Comparison of ENCODE assay signal across 24 cellular contexts in the genomic region with DNA sequence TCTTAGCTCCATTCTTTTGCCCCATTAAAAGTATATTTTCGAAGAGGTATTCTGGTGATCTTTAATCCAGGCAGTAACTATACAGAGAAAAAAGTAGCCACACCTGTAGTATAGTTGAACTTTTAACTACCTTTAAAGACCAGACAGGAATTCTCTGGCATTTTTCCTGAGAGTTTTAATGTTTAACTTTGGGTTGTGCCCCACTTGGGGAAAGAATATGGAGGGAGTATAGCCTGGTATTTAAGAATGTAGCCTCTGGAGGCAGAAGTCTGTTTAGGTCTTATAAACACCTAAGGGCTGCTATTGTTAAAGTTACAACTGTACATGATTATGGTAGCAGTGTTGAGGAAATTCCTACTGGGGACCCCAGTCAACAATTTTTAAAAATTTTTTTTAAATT. TPM values are rescaled to one million over a fixed set of nuclear protein-coding genes. Genes with fewer than 3 reads are reported as not detected.
DNase-seq lines count a peak whose midpoint lies in the region; ATAC-seq and TF ChIP-seq lines count a peak whose summit lies in the region.
"Had no signal": no experiment of that assay in that cellular context is flagged by ENCODE, and none has a peak within 500 bp of the region (broad histone marks: within the 10 kb centered on the region; RNA-seq: fewer than 3 reads in every experiment).

No MANE protein-coding gene starts in this region.

- H3K4me3 Mint-ChIP-seq in WTC11: no peak overlapping the region
- H3K4me3 Mint-ChIP-seq: CD8-positive, alpha-beta T cell; HFFc6 had no signal

- peak; percentile 67 for ATAC-seq in WTC11
- peak; percentile 91 for ATAC-seq in mucosa of descending colon
- no peak for ATAC-seq in HG03469 (IDR thresholded peaks at IDR 0.05; ENCODE audit: unreplicated experiment)
- no peak for ATAC-seq in GM21367 (IDR thresholded peaks at IDR 0.05; ENCODE audit: unreplicated experiment)
- ATAC-seq: CD8-positive, alpha-beta T cell; K562 had no signal

- POLR2A ChIA-PET in WTC11 (lab: Charles Lee): no interaction called here

- H3K27me3 Mint-ChIP-seq in WTC11 (ENCODE audit: low read depth): no peaks in the 10 kb centered on the region

- intact Hi-C loops in mucosa of descending colon (cut with DNase I, micrococcal nuclease): no loop called here

- DNase-seq in Caki2 (ENCODE audit: low read depth): peak; percentile 74
- no peak for DNase-seq in WTC11 (ENCODE audit: low spot score)
- DNase-seq in kidney tubule cell (ENCODE audit: low spot score): peak; percentile 68
- DNase-seq in mucosa of descending colon: peak in 1 of 3 donors; percentile 49
- DNase-seq in activated gamma-delta T cell treated with Interleukin-2 at 50 U/mL for 16 hours: no peak
- no peak for DNase-seq in activated effector memory CD4-positive, alpha-beta T cell treated with anti-CD3 and anti-CD28 coated beads, Interleukin-2, amount 50 U/mL, for 16 hours
- DNase-seq: CD8-positive, alpha-beta T cell; DMS79; HFFc6; NCI-H1105 treated with DMSO at 0.1 percent for 48 hours; NCI-H1694; NCI-H2081 treated with DMSO at 0.1 percent for 48 hours; NCI-H2227 treated with DMSO at 0.1 percent for 48 hours; NCI-H510A treated with DMSO at 0.1 percent for 48 hours; NCI-H774; OCI-M1; SHP77 had no signal

- in situ Hi-C loops in Caki2 (cut with HindIII; ENCODE audit: low pct_unique_long_range_greater_than_20kb, low sequenced_read_pairs): no loop called here

- no peaks in the 10 kb centered on the region for H3K4me1 Mint-ChIP-seq in WTC11

- peaks cover 5% of the 10 kb centered on the region for H3K36me3 Mint-ChIP-seq in WTC11
- H3K36me3 Mint-ChIP-seq: CD8-positive, alpha-beta T cell had no signal

- CTCF ChIA-PET in WTC11 (lab: Charles Lee): no interaction called here

- peaks cover 27% of the 10 kb centered on the region for H3K4me1 ChIP-seq in mucosa of descending colon (ENCODE audit: low read depth)
- H3K4me1 ChIP-seq: BLaER1 had no signal

- no peak overlapping the region for H3K4me3 ChIP-seq in mucosa of descending colon
- H3K4me3 ChIP-seq: BLaER1, K562, SK-N-MC had no signal

- H3K36me3 ChIP-seq in mucosa of descending colon (ENCODE audit: low read depth): no peaks in the 10 kb centered on the region
- H3K36me3 ChIP-seq: BLaER1 had no signal

- no peak overlapping the region for H3K27ac Mint-ChIP-seq in WTC11
- H3K27ac Mint-ChIP-seq: CD8-positive, alpha-beta T cell; HFFc6 had no signal

- TF ChIP-seq CTCF in WTC11 (IDR thresholded peaks at IDR 0.05) (no peak), mucosa of descending colon (IDR thresholded peaks at IDR 0.05) (no peak)

- H3K9me3 ChIP-seq in mucosa of descending colon: no peaks in the 10 kb centered on the region
- H3K9me3 ChIP-seq: BLaER1 had no signal

- peaks cover 16% of the 10 kb centered on the region for H3K9me3 Mint-ChIP-seq in WTC11
- H3K9me3 Mint-ChIP-seq: CD8-positive, alpha-beta T cell had no signal

TF ChIP-seq in WTC11, 78 proteins besides CTCF, POLR2A, EP300 and RAD21:
- TF ChIP-seq TEAD1 (CRISPR knock-in tag; IDR thresholded peaks at IDR 0.05) (no peak), JUN (CRISPR knock-in tag; IDR thresholded peaks at IDR 0.05) (no peak), ZMAT4 (CRISPR knock-in tag; IDR thresholded peaks at IDR 0.05) (no peak), EMX1 (CRISPR knock-in tag; IDR thresholded peaks at IDR 0.05) (no peak), GABPB1 (CRISPR knock-in tag; IDR thresholded peaks at IDR 0.05) (no peak), FOXP1 (CRISPR knock-in tag; IDR thresholded peaks at IDR 0.05; ENCODE audit: borderline replicate concordance) (no peak), TEAD4 (CRISPR knock-in tag; IDR thresholded peaks at IDR 0.05) (no peak), E2F1 (CRISPR knock-in tag; IDR thresholded peaks at IDR 0.05) (no peak), ZNF317 (CRISPR knock-in tag; IDR thresholded peaks at IDR 0.05; ENCODE audit: borderline replicate concordance, low read depth) (no peak), ELF4 (CRISPR knock-in tag; IDR thresholded peaks at IDR 0.05; ENCODE audit: low read depth) (no peak)
- TF ChIP-seq, protein P1, sequence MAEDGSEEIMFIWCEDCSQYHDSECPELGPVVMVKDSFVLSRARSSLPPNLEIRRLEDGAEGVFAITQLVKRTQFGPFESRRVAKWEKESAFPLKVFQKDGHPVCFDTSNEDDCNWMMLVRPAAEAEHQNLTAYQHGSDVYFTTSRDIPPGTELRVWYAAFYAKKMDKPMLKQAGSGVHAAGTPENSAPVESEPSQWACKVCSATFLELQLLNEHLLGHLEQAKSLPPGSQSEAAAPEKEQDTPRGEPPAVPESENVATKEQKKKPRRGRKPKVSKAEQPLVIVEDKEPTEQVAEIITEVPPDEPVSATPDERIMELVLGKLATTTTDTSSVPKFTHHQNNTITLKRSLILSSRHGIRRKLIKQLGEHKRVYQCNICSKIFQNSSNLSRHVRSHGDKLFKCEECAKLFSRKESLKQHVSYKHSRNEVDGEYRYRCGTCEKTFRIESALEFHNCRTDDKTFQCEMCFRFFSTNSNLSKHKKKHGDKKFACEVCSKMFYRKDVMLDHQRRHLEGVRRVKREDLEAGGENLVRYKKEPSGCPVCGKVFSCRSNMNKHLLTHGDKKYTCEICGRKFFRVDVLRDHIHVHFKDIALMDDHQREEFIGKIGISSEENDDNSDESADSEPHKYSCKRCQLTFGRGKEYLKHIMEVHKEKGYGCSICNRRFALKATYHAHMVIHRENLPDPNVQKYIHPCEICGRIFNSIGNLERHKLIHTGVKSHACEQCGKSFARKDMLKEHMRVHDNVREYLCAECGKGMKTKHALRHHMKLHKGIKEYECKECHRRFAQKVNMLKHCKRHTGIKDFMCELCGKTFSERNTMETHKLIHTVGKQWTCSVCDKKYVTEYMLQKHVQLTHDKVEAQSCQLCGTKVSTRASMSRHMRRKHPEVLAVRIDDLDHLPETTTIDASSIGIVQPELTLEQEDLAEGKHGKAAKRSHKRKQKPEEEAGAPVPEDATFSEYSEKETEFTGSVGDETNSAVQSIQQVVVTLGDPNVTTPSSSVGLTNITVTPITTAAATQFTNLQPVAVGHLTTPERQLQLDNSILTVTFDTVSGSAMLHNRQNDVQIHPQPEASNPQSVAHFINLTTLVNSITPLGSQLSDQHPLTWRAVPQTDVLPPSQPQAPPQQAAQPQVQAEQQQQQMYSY (CRISPR knock-in tag; IDR thresholded peaks at IDR 0.05): no peak
- TF ChIP-seq, protein P2, sequence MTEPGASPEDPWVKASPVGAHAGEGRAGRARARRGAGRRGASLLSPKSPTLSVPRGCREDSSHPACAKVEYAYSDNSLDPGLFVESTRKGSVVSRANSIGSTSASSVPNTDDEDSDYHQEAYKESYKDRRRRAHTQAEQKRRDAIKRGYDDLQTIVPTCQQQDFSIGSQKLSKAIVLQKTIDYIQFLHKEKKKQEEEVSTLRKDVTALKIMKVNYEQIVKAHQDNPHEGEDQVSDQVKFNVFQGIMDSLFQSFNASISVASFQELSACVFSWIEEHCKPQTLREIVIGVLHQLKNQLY (CRISPR knock-in tag; IDR thresholded peaks at IDR 0.05): no peak

RNA-seq across cellular contexts. Expression of gene C3orf85, which starts 19.3 kb away (rescaled TPM):
- not detected in 2 replicates for total RNA-seq in Caki2 (2014; rRNA removed; shearing (Covaris generic); ENCODE audit: low replicate concordance)
- not detected in 3 replicates for total RNA-seq in WTC11 (2021)
- 10 to 100 TPM; 13.0 to 32.6 (median 13.1) TPM for total RNA-seq in mucosa of descending colon
- total RNA-seq: CD8-positive, alpha-beta T cell; H4; HFFc6; K562; RPMI7951 had no signal

RNA-seq across cellular contexts. Expression of gene MORC1, which starts 37.9 kb away (rescaled TPM):
- total RNA-seq in Caki2 (2014; rRNA removed; shearing (Covaris generic); ENCODE audit: low replicate concordance): not detected in 2 replicates
- total RNA-seq in WTC11 (2021): not detected in 3 replicates
- not detected for total RNA-seq in mucosa of descending colon
- total RNA-seq: CD8-positive, alpha-beta T cell; HFFc6; RPMI7951 had no signal

Comparison
In these comparisons a context has a peak if more than half of its experiments do, and no peak if none do; other contexts are left out.
1. DNase-seq: peak in Caki2 (single experiment) and kidney tubule cell (single experiment); none in WTC11 (single experiment), activated gamma-delta T cell treated with Interleukin-2 at 50 U/mL for 16 hours (single experiment) and activated effector memory CD4-positive, alpha-beta T cell treated with anti-CD3 and anti-CD28 coated beads, Interleukin-2, amount 50 U/mL, for 16 hours (single experiment).
2. ATAC-seq: peak in WTC11 (single experiment) and mucosa of descending colon (single experiment); none in HG03469 (single experiment) and GM21367 (single experiment).
3. RNA of gene C3orf85, which starts 19.3 kb away (total RNA-seq): 13.0 to 32.6 TPM in mucosa of descending colon; not detected in Caki2 and not detected in WTC11; every median in the first group is over 10 times any median in the second.